In genomic region chr6:53846250-53846649, GRCh38 we compare ENCODE assay signal across 28 cellular contexts.
"Had no signal": no experiment of that assay in that cellular context is flagged by ENCODE, and none has a peak within 500 bp of the region (broad histone marks: within the 10 kb centered on the region; RNA-seq: fewer than 3 reads in every experiment).

No MANE protein-coding gene starts in this region.

- H3K4me3 ChIP-seq: adrenal gland, body of pancreas, esophagus muscularis mucosa, gastrocnemius medialis, heart left ventricle had no signal

- H3K4me1 ChIP-seq: adrenal gland, body of pancreas, esophagus muscularis mucosa, foreskin keratinocyte, gastrocnemius medialis, heart left ventricle had no signal

- H3K27ac ChIP-seq: adrenal gland, body of pancreas, esophagus muscularis mucosa, foreskin keratinocyte, gastrocnemius medialis, heart left ventricle had no signal

- DNase-seq: activated CD4-positive, alpha-beta memory T cell treated with anti-CD3 and anti-CD28 coated beads for 36 hours; activated CD4-positive, alpha-beta T cell treated with anti-CD3 and anti-CD28 coated beads for 36 hours; activated CD4-positive, alpha-beta T cell treated with anti-CD3 and anti-CD28 coated beads, Interleukin-2, amount 10 ng/mL, durations not matched to agents 24 days and 14 days; activated CD4-positive, CD25-positive, alpha-beta regulatory T cell; activated CD4-positive, CD25-positive, alpha-beta regulatory T cell treated with anti-CD3 and anti-CD28 coated beads, Interleukin-2, amount 50 U/mL, for 72 hours; activated CD8-positive, alpha-beta memory T cell treated with anti-CD3 and anti-CD28 coated beads, Interleukin-2, amount 10 ng/mL, durations not matched to agents 7 days and 5 days; activated CD8-positive, alpha-beta memory T cell treated with anti-CD3 and anti-CD28 coated beads, Interleukin-2, amount 50 U/mL, for 4 hours; activated CD8-positive, alpha-beta T cell treated with anti-CD3 and anti-CD28 coated beads, Interleukin-2, amount 10 ng/mL, durations not matched to agents 7 days and 5 days; activated effector memory CD4-positive, alpha-beta T cell treated with anti-CD3 and anti-CD28 coated beads, Interleukin-2, amount 50 U/mL, for 16 hours; activated naive CD4-positive, alpha-beta T cell treated with anti-CD3 and anti-CD28 coated beads for 36 hours; activated naive CD8-positive, alpha-beta T cell treated with anti-CD3 and anti-CD28 coated beads for 36 hours; activated naive CD8-positive, alpha-beta T cell treated with anti-CD3 and anti-CD28 coated beads, Interleukin-2, amount 50 U/mL, for 24 hours; activated T-cell treated with anti-CD3 and anti-CD28 coated beads, Interleukin-2, amount 50 U/mL, for 1 hour; activated T-cell treated with anti-CD3 and anti-CD28 coated beads, Interleukin-2, amount 50 U/mL, for 48 hours; adrenal gland; aorta; body of pancreas; caudate nucleus; cortex of kidney; dermis blood vessel endothelial cell; effector CD4-positive, alpha-beta T cell; effector memory CD8-positive, alpha-beta T cell; erythroblast; foreskin keratinocyte; gastrocnemius medialis; glutamatergic neuron had no signal

- H3K27me3 ChIP-seq: adrenal gland, body of pancreas, esophagus muscularis mucosa, foreskin keratinocyte, gastrocnemius medialis, heart left ventricle had no signal

- H3K9me3 ChIP-seq: adrenal gland, body of pancreas, esophagus muscularis mucosa, gastrocnemius medialis, heart left ventricle had no signal

- H3K36me3 ChIP-seq: adrenal gland, esophagus muscularis mucosa, gastrocnemius medialis, heart left ventricle had no signal

- ATAC-seq: activated CD4-positive, alpha-beta T cell treated with anti-CD3 and anti-CD28 coated beads for 36 hours; activated CD8-positive, alpha-beta memory T cell treated with anti-CD3 and anti-CD28 coated beads, Interleukin-2, amount 10 ng/mL, durations not matched to agents 7 days and 5 days; activated CD8-positive, alpha-beta T cell treated with anti-CD3 and anti-CD28 coated beads, Interleukin-2, amount 10 ng/mL, durations not matched to agents 7 days and 5 days; activated naive CD8-positive, alpha-beta T cell treated with anti-CD3 and anti-CD28 coated beads, Interleukin-2, amount 50 U/mL, for 24 hours; body of pancreas; effector memory CD8-positive, alpha-beta T cell; foreskin keratinocyte; gastrocnemius medialis had no signal
